Comparison of ENCODE assay signal across 8 cellular contexts in the genomic region with DNA sequence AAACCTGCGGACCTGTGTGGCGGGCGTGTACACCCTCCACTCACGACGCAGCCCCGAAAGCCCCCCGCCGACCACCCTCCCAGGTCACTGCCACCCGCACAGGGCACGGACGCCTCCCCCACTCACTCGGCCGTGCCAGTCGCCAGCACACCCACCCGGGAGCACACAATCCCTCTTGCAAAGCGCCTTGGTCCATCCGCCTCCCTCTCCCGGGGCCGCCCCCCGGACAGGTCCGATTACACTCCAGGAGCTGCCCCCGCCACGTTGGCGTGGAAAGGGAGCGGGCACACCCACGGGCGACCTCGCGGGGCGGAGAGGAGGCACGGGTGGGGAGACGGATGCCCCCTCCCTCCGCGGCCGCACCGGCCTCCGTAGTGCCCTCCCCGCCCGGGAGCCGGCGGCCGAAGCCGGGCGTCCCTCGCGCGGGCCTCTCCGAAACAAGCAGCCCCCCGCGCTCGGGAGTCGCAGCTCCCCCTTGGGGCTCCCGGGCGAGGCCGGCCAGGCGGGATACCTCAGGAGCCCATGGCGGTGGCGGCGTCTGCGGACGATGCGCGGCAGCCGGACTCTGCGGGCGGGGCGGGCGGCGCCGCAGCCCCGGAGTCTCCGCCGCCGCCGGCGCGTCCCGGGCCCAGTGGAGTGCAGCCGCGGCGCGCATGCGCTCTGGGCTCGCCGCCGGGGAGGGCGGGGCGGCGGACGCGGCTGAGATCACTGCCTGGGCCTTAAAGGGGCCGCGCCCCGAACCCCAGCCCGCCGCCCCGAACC. TPM values are rescaled to one million over a fixed set of nuclear protein-coding genes. Genes with fewer than 3 reads are reported as not detected.
DNase-seq lines count a peak whose midpoint lies in the region; ATAC-seq and TF ChIP-seq lines count a peak whose summit lies in the region.

A gene (minus strand): TSS at position 638 of the 762 bp plus-strand sequence. CDS start 25,049 bp downstream, outside the sequence.

- no peaks in the 10 kb centered on the region for H3K36me3 Mint-ChIP-seq in neural crest cell (ENCODE audit: low read depth)

- POLR2A ChIA-PET in AG04449 (lab: Yijun Ruan, JAX): interaction anchor here (0.8 to 1.3 kb wide), 3 partner anchors 11 to 70 kb away, joined by 3 to 4 read pairs (median 3); no protein-coding TSS in a partner anchor

- no peaks in the 10 kb centered on the region for H3K27me3 ChIP-seq in RWPE2 (ENCODE audit: insufficient read depth, poor library complexity, severe bottlenecking)

- DNase-seq in AG04449 (ENCODE audit: low read depth, low spot score): no peak
- peak; percentile 66 for DNase-seq in HK-2 (ENCODE audit: unreplicated experiment)
- DNase-seq in RWPE2 (ENCODE audit: low spot score): no peak
- DNase-seq in activated gamma-delta T cell (lab: John Stamatoyannopoulos, UW): peak; percentile 79
- DNase-seq in foreskin fibroblast: peak; percentile 62 to 90
- peak; percentile 75 for DNase-seq in neural crest cell (ENCODE audit: low read depth, low spot score)
- peak; percentile 79 to 87 for DNase-seq in stimulated activated naive CD8-positive, alpha-beta T cell treated with anti-CD3 and anti-CD28 coated beads, Interleukin-15, amount 100 ng/mL, for 72 hours

- H3K36me3 ChIP-seq in RWPE2 (ENCODE audit: low read depth): peaks cover 26% of the 10 kb centered on the region

- peak; percentile 67 for ATAC-seq in GM18868 (IDR thresholded peaks at IDR 0.05; ENCODE audit: unreplicated experiment)
- ATAC-seq in RWPE2 (ENCODE audit: low read depth): peak; percentile 74
- ATAC-seq in stimulated activated naive CD8-positive, alpha-beta T cell treated with anti-CD3 and anti-CD28 coated beads, Interleukin-15, amount 100 ng/mL, for 72 hours: peak; percentile 95

- H3K4me1 Mint-ChIP-seq in neural crest cell: peaks cover 58% of the 10 kb centered on the region
- peaks cover 53% of the 10 kb centered on the region for H3K4me1 Mint-ChIP-seq in stimulated activated naive CD8-positive, alpha-beta T cell treated with anti-CD3 and anti-CD28 coated beads, Interleukin-15, amount 100 ng/mL, for 72 hours

- peaks cover 7% of the 10 kb centered on the region for H3K4me1 ChIP-seq in RWPE2 (ENCODE audit: insufficient read depth, poor library complexity, severe bottlenecking)

- no peak for TF ChIP-seq CTCF in AG04449 (IDR thresholded peaks at IDR 0.05; ENCODE audit: insufficient read depth, low read length, missing control alignments)
- TF ChIP-seq CTCF in RWPE2 (IDR thresholded peaks at IDR 0.05; ENCODE audit: poor library complexity, severe bottlenecking): no peak
- no peak for TF ChIP-seq CTCF in foreskin fibroblast (IDR thresholded peaks at IDR 0.05; ENCODE audit: low read depth, low read length)
- no peak for TF ChIP-seq CTCF in neural crest cell (conservative IDR thresholded peaks at IDR 0.05)

- peak within 1 kb of the TSS; percentile 94 for H3K4me3 Mint-ChIP-seq in neural crest cell
- peak within 1 kb of the TSS; percentile 87 to 91 for H3K4me3 Mint-ChIP-seq in stimulated activated naive CD8-positive, alpha-beta T cell treated with anti-CD3 and anti-CD28 coated beads, Interleukin-15, amount 100 ng/mL, for 72 hours

- CTCF ChIA-PET in AG04449 (lab: Yijun Ruan, JAX): interaction anchor here (0.8 to 4.3 kb wide), 3 partner anchors 11 to 198 kb away, joined by 3 to 13 read pairs (median 4); no protein-coding TSS in a partner anchor

- no peaks in the 10 kb centered on the region for H3K9me3 Mint-ChIP-seq in neural crest cell
- H3K9me3 Mint-ChIP-seq in stimulated activated naive CD8-positive, alpha-beta T cell treated with anti-CD3 and anti-CD28 coated beads, Interleukin-15, amount 100 ng/mL, for 72 hours: no peaks in the 10 kb centered on the region

- H3K4me3 ChIP-seq in AG04449 (ENCODE audit: low read depth, low read length): peak within 1 kb of the TSS; percentile 85
- H3K4me3 ChIP-seq in RWPE2 (ENCODE audit: severe bottlenecking): peak within 1 kb of the TSS; percentile 100
- peak within 1 kb of the TSS; percentile 79 to 86 for H3K4me3 ChIP-seq in foreskin fibroblast (ENCODE audit: low read depth in 1 of 2, low read length in 2 of 2)

- H3K9me3 ChIP-seq in RWPE2 (ENCODE audit: severe bottlenecking): no peaks in the 10 kb centered on the region

- H3K27me3 Mint-ChIP-seq in neural crest cell (ENCODE audit: low read depth): no peaks in the 10 kb centered on the region
- peaks cover 8% of the 10 kb centered on the region for H3K27me3 Mint-ChIP-seq in stimulated activated naive CD8-positive, alpha-beta T cell treated with anti-CD3 and anti-CD28 coated beads, Interleukin-15, amount 100 ng/mL, for 72 hours

- peak within 1 kb of the TSS; percentile 75 for H3K27ac ChIP-seq in RWPE2 (ENCODE audit: poor library complexity, severe bottlenecking)

- H3K27ac Mint-ChIP-seq in neural crest cell (ENCODE audit: unreplicated experiment): peak within 1 kb of the TSS; percentile 88
- peak within 1 kb of the TSS; percentile 95 to 97 for H3K27ac Mint-ChIP-seq in stimulated activated naive CD8-positive, alpha-beta T cell treated with anti-CD3 and anti-CD28 coated beads, Interleukin-15, amount 100 ng/mL, for 72 hours

RNA-seq across cellular contexts. Expression of the gene that starts here (rescaled TPM):
- 58.3 and 60.3 TPM in 2 replicates for total RNA-seq in neural crest cell

Comparison
In these comparisons a context has a peak if more than half of its experiments do, and no peak if none do; other contexts are left out.
1. DNase-seq: peak in HK-2 (single experiment), activated gamma-delta T cell (single experiment), foreskin fibroblast (2 of 2), neural crest cell (single experiment) and stimulated activated naive CD8-positive, alpha-beta T cell treated with anti-CD3 and anti-CD28 coated beads, Interleukin-15, amount 100 ng/mL, for 72 hours (2 of 2); none in AG04449 (single experiment) and RWPE2 (single experiment).
2. Peak in every context shown above with its lines, with median percentiles within 50 percentile points of each other: H3K4me3 ChIP-seq and ATAC-seq.